In genomic region chr13:45823583-45823982, GRCh38 we compare ENCODE assay signal across 16 cellular contexts. TPM values are rescaled to one million over a fixed set of nuclear protein-coding genes. Genes with fewer than 3 reads are reported as not detected.
"Had no signal": no experiment of that assay in that cellular context is flagged by ENCODE, and none has a peak within 500 bp of the region (broad histone marks: within the 10 kb centered on the region; RNA-seq: fewer than 3 reads in every experiment).

No MANE protein-coding gene starts in this region.

- ATAC-seq: lower lobe of right lung, sciatic nerve had no signal

- H3K27me3 ChIP-seq: esophagus muscularis mucosa, spleen had no signal

- H3K36me3 ChIP-seq: esophagus muscularis mucosa, lower lobe of right lung, prostate gland, spleen, thoracic aorta had no signal

- H3K27ac ChIP-seq: lower lobe of right lung, prostate gland, thoracic aorta had no signal

- DNase-seq: activated CD4-positive, alpha-beta memory T cell treated with anti-CD3 and anti-CD28 coated beads, Interleukin-2, amount 10 ng/mL, durations not matched to agents 7 days and 5 days; activated CD4-positive, alpha-beta T cell treated with anti-CD3 and anti-CD28 coated beads for 4 hours; activated naive CD4-positive, alpha-beta T cell treated with anti-CD3 and anti-CD28 coated beads, Interleukin-2, amount 50 U/mL, for 16 hours; activated T-cell treated with anti-CD3 and anti-CD28 coated beads, Interleukin-2, amount 50 U/mL, for 24 hours; hypothalamus; lower lobe of right lung; spleen had no signal

- H3K9me3 ChIP-seq: lower lobe of right lung, prostate gland, thoracic aorta had no signal

- H3K4me3 ChIP-seq: esophagus muscularis mucosa, lower lobe of right lung, prostate gland, spleen, thoracic aorta had no signal

- H3K4me1 ChIP-seq: lower lobe of right lung, prostate gland had no signal

- FAIRE-seq: astrocyte, bronchial epithelial cell, endometrium had no signal

RNA-seq across cellular contexts. Expression of gene SIAH3, which starts 28.0 kb away (rescaled TPM):
- total RNA-seq: bronchial epithelial cell, esophagus muscularis mucosa, osteoblast, sciatic nerve, thoracic aorta had no signal
- polyA plus RNA-seq: adipose tissue had no signal
